12 cellular contexts compared by ENCODE assay signal in the genomic region with DNA sequence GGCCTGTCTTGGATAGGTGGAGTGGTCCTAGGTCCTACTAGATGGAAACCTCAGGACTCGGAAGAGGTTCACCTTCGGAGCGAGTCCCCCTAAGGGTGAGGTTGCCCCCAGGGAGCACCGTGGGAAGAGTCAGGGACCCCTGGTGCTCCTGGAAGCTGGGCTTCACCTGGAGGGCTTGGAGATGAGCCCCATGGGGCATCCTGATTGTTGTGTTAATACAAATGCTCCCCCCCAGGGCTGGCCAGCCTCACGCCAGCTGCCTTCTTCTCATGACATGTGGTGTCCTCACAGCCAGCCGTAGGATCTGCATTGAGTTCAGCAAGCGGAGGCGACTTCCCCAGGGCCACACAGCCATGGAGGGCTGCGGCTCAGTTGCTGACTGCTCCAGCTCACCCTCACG.
DNase-seq lines count a peak whose midpoint lies in the region; TF ChIP-seq lines count a peak whose summit lies in the region.
"Had no signal": no experiment of that assay in that cellular context is flagged by ENCODE, and none has a peak within 500 bp of the region (broad histone marks: within the 10 kb centered on the region; RNA-seq: fewer than 3 reads in every experiment).

No MANE protein-coding gene starts in this region.

- no peak overlapping the region for H3K4me2 ChIP-seq in osteoblast (ENCODE audit: insufficient read depth, low read length)

- DNase-seq in activated effector memory CD4-positive, alpha-beta T cell treated with anti-CD3 and anti-CD28 coated beads, Interleukin-2, amount 50 U/mL, for 16 hours, result peak; percentile 36
- DNase-seq in activated effector memory CD4-positive, alpha-beta T cell treated with Interleukin-2 at 50 U/mL for 16 hours, result no peak
- peak; percentile 74 for DNase-seq in chondrocyte (ENCODE audit: low spot score)
- peak; percentile 56 for DNase-seq in osteoblast (ENCODE audit: insufficient read length, low spot score, missing footprints)
- no peak for DNase-seq in stimulated activated CD4-positive, alpha-beta T cell treated with anti-CD3 and anti-CD28 coated beads, Interleukin-2, amount 100 ng/mL, for 48 hours
- DNase-seq in islet precursor cell, result no peak
- no peak for DNase-seq in stimulated activated naive CD4-positive, alpha-beta T cell treated with Interleukin-2 at 50 U/mL for 16 hours (lab: John Stamatoyannopoulos, UW)
- DNase-seq: CD4-positive, CD25-positive, alpha-beta regulatory T cell; DMS53; GM23248; H9 had no signal

- no peak overlapping the region for H3K27ac Mint-ChIP-seq in chondrocyte (ENCODE audit: unreplicated experiment)
- H3K27ac Mint-ChIP-seq: CD4-positive, CD25-positive, alpha-beta regulatory T cell; H9 had no signal

- no peaks in the 10 kb centered on the region for H3K36me3 ChIP-seq in osteoblast (ENCODE audit: insufficient read depth, low read length)

- H3K79me2 ChIP-seq in osteoblast (ENCODE audit: insufficient read depth, low read length), result no peaks in the 10 kb centered on the region

- no peaks in the 10 kb centered on the region for H4K20me1 ChIP-seq in osteoblast (ENCODE audit: insufficient read depth, low read length)

- no peak overlapping the region for H3K4me3 ChIP-seq in osteoblast (ENCODE audit: insufficient read depth, low read length)
- H3K4me3 ChIP-seq: GM23248 had no signal

- peaks cover 7% of the 10 kb centered on the region for H3K4me1 Mint-ChIP-seq in chondrocyte (ENCODE audit: low read depth)
- H3K4me1 Mint-ChIP-seq: CD4-positive, CD25-positive, alpha-beta regulatory T cell had no signal

- no peaks in the 10 kb centered on the region for H3K9me3 ChIP-seq in osteoblast (ENCODE audit: low read depth, low read length)

- TF ChIP-seq CTCF in chondrocyte (IDR thresholded peaks at IDR 0.05) (no peak), osteoblast (IDR thresholded peaks at IDR 0.05; ENCODE audit: extremely low read depth, low read depth, low read length) (no peak)

- peaks cover 13% of the 10 kb centered on the region for H3K27me3 Mint-ChIP-seq in chondrocyte (ENCODE audit: low read depth)
- H3K27me3 Mint-ChIP-seq: CD4-positive, CD25-positive, alpha-beta regulatory T cell had no signal

- peaks cover 1% of the 10 kb centered on the region for H3K36me3 Mint-ChIP-seq in chondrocyte (ENCODE audit: low read depth)
- H3K36me3 Mint-ChIP-seq: CD4-positive, CD25-positive, alpha-beta regulatory T cell had no signal

- H3K9me3 Mint-ChIP-seq in chondrocyte (ENCODE audit: low read depth), result no peaks in the 10 kb centered on the region
- H3K9me3 Mint-ChIP-seq: H9 had no signal

- no peak overlapping the region for H3K27ac ChIP-seq in osteoblast (ENCODE audit: low read depth, low read length)
- H3K27ac ChIP-seq: 22Rv1, GM23248 had no signal

- no peak overlapping the region for H2AFZ ChIP-seq in osteoblast (ENCODE audit: low read length)
- H2AFZ ChIP-seq: GM23248 had no signal

- no peaks in the 10 kb centered on the region for H3K4me1 ChIP-seq in osteoblast (ENCODE audit: insufficient read depth, low read length)

- no peaks in the 10 kb centered on the region for H3K27me3 ChIP-seq in osteoblast (ENCODE audit: insufficient read depth, low read length)

- H3K4me3 Mint-ChIP-seq in chondrocyte (ENCODE audit: unreplicated experiment), result no peak overlapping the region
- H3K4me3 Mint-ChIP-seq: CD4-positive, CD25-positive, alpha-beta regulatory T cell; H9 had no signal

Comparison
In these comparisons a context has a peak if more than half of its experiments do, and no peak if none do; other contexts are left out.
1. DNase-seq: peak in activated effector memory CD4-positive, alpha-beta T cell treated with anti-CD3 and anti-CD28 coated beads, Interleukin-2, amount 50 U/mL, for 16 hours (single experiment), chondrocyte (single experiment) and osteoblast (single experiment); none in activated effector memory CD4-positive, alpha-beta T cell treated with Interleukin-2 at 50 U/mL for 16 hours (single experiment), stimulated activated CD4-positive, alpha-beta T cell treated with anti-CD3 and anti-CD28 coated beads, Interleukin-2, amount 100 ng/mL, for 48 hours (0 of 2), islet precursor cell (single experiment) and stimulated activated naive CD4-positive, alpha-beta T cell treated with Interleukin-2 at 50 U/mL for 16 hours (single experiment).